Comparison of ENCODE assay signal across 6 cellular contexts in the genomic region with DNA sequence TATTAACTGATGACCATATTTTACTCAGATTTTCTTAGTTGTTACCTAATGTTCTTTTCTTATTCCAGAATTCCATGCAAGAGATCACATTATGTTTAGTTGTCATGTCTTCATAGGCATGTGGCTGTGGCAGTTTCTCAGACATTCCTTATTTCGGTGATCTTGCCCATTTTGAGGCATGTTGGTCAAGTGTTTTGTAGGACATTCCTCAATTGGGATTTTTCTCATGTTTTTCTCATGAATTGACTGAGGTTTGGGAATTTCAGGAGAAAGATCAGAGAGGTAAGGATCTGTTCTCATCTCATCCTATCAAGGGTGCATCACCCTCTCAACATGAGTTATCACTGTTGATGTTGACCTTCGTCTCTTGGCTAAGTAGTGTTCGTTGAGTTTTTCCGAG.
"Had no signal": no experiment of that assay in that cellular context is flagged by ENCODE, and none has a peak within 500 bp of the region (broad histone marks: within the 10 kb centered on the region; RNA-seq: fewer than 3 reads in every experiment).

No MANE protein-coding gene starts in this region.

- H3K27ac Mint-ChIP-seq: GM23338, H9, IgD-negative memory B cell had no signal

- DNase-seq: H9, HCEC 1CT, KBM-7 had no signal

- H3K4me3 ChIP-seq: GM23338 had no signal

- H3K4me2 ChIP-seq: GM23338 had no signal

- H3K27me3 Mint-ChIP-seq: IgD-negative memory B cell had no signal

- H3K9me3 Mint-ChIP-seq: H9, IgD-negative memory B cell had no signal

- H3K4me3 Mint-ChIP-seq: GM23338, H9 had no signal

- ATAC-seq: GM23338, HepG2 had no signal

- H2AFZ ChIP-seq: GM23338 had no signal
